In the genomic region with DNA sequence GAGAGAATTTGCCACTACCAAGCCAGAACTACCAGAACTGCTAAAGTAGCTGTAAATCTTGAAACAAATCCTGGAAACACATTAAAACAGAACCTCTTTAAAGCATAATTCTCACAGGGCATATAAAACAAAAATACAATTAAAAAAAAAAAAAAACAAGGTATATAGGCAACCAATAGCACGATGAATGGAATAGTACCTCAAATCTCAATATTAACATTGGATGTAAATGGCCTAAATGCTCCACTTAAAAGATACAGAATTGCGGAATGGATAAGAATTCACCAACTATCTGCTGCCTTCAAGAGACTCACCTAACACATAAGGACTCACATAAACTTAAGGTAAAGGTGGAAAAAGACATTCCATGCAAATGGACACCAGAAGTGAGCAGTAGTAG, we compare ENCODE assay signal across 1 cellular context.
TF ChIP-seq lines count a peak whose summit lies in the region.

No MANE protein-coding gene starts in this region.

TF ChIP-seq in K562, 482 proteins besides CTCF, POLR2A, EP300 and RAD21:
- TF ChIP-seq ZNF785 (CRISPR knock-in tag; IDR thresholded peaks at IDR 0.05), result no peak
- no peak for TF ChIP-seq DIDO1 (tag; IDR thresholded peaks at IDR 0.05; ENCODE audit: low read depth)
- no peak for TF ChIP-seq POLR2AphosphoS5 (IDR thresholded peaks at IDR 0.05; ENCODE audit: control insufficient read depth, insufficient read depth, low read depth, low read length)
- TF ChIP-seq CBX8 (IDR thresholded peaks at IDR 0.05; ENCODE audit: borderline replicate concordance, extremely low read depth, low read depth, low read length, poor library complexity, severe bottlenecking), result no peak
- TF ChIP-seq POLR2G (IDR thresholded peaks at IDR 0.05; ENCODE audit: low read depth, low read length), result no peak
- TF ChIP-seq ERF (CRISPR knock-in tag; IDR thresholded peaks at IDR 0.05), result no peak
- no peak for TF ChIP-seq MCM3 (IDR thresholded peaks at IDR 0.05)
- 0 out of 3 replicates have a peak, but pooled peaks of 1 of the 2 experiments have one; percentile 25 for TF ChIP-seq CBX3 (IDR thresholded peaks at IDR 0.05; ENCODE audit: borderline replicate concordance in 1 of 2, low read length in 2 of 2)
- TF ChIP-seq FUS (optimal IDR thresholded peaks at IDR 0.05; ENCODE audit: low read depth, low read length), result no peak
- TF ChIP-seq RUNX1 (IDR thresholded peaks at IDR 0.05; ENCODE audit: low read depth), result no peak
- TF ChIP-seq, protein P1, sequence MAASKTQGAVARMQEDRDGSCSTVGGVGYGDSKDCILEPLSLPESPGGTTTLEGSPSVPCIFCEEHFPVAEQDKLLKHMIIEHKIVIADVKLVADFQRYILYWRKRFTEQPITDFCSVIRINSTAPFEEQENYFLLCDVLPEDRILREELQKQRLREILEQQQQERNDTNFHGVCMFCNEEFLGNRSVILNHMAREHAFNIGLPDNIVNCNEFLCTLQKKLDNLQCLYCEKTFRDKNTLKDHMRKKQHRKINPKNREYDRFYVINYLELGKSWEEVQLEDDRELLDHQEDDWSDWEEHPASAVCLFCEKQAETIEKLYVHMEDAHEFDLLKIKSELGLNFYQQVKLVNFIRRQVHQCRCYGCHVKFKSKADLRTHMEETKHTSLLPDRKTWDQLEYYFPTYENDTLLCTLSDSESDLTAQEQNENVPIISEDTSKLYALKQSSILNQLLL (CRISPR knock-in tag; IDR thresholded peaks at IDR 0.05; ENCODE audit: borderline replicate concordance), result no peak
- TF ChIP-seq ETS2 (tag; IDR thresholded peaks at IDR 0.05; ENCODE audit: borderline replicate concordance, poor library complexity, severe bottlenecking), result no peak
- TF ChIP-seq RBM25 (IDR thresholded peaks at IDR 0.05; ENCODE audit: low read depth, low read length, severe bottlenecking), result peak; percentile 45
- TF ChIP-seq STAG1 (CRISPR knock-in tag; IDR thresholded peaks at IDR 0.05; ENCODE audit: borderline replicate concordance), result no peak
- TF ChIP-seq KDM4B (IDR thresholded peaks at IDR 0.05; ENCODE audit: borderline replicate concordance in 2 of 2, low read depth in 1 of 2), result no peak
- peak; percentile 83 for TF ChIP-seq ZNF507 (tag; conservative IDR thresholded peaks at IDR 0.05)
